Comparison of ENCODE assay signal across 1 cellular context in genomic region chr7:127365164-127365956, GRCh38.
TF ChIP-seq lines count a peak whose summit lies in the region.

No MANE protein-coding gene starts in this region.

TF ChIP-seq in K562, 482 proteins besides CTCF, POLR2A, EP300 and RAD21 (continued from another document and continues in another):
- TF ChIP-seq ZBTB40 (IDR thresholded peaks at IDR 0.05) (no peak), ZBTB40 (CRISPR knock-in tag; IDR thresholded peaks at IDR 0.05) (no peak), ZNF655 (CRISPR knock-in tag; IDR thresholded peaks at IDR 0.05) (no peak), KHSRP (IDR thresholded peaks at IDR 0.05) (0 out of 2 replicates have a peak, but pooled peaks have one; percentile 6), TAL1 (IDR thresholded peaks at IDR 0.05) (peak; percentile 77), TEAD4 (IDR thresholded peaks at IDR 0.05; ENCODE audit: low read length) (peak; percentile 84), TEAD4 (CRISPR knock-in tag; IDR thresholded peaks at IDR 0.05; ENCODE audit: borderline replicate concordance) (no peak), ZNF592 (IDR thresholded peaks at IDR 0.05) (peak; percentile 44), HCFC1 (IDR thresholded peaks at IDR 0.05; ENCODE audit: low read depth, low read length) (no peak), BCLAF1 (IDR thresholded peaks at IDR 0.05; ENCODE audit: borderline replicate concordance in 1 of 2, control insufficient read depth in 1 of 2, low read depth in 2 of 2, low read length in 1 of 2) (no peak), EHMT2 (IDR thresholded peaks at IDR 0.05) (peak; percentile 62; the same call in 1 of the 2 replicates), PTRF (tag; IDR thresholded peaks at IDR 0.05) (no peak), RHOXF2B (CRISPR knock-in tag; conservative IDR thresholded peaks at IDR 0.05) (0 out of 2 replicates have a peak, but pooled peaks have one; percentile 11), E2F8 (IDR thresholded peaks at IDR 0.05; ENCODE audit: low read depth, partially characterized antibody) (no peak), PHB (CRISPR knock-in tag; IDR thresholded peaks at IDR 0.05) (no peak), BACH1 (tag; IDR thresholded peaks at IDR 0.05) (no peak), ZC3H4 (CRISPR knock-in tag; IDR thresholded peaks at IDR 0.05; ENCODE audit: borderline replicate concordance) (no peak), HOMEZ (CRISPR knock-in tag; IDR thresholded peaks at IDR 0.05) (no peak)
